Comparison of ENCODE assay signal across 9 cellular contexts in the genomic region with DNA sequence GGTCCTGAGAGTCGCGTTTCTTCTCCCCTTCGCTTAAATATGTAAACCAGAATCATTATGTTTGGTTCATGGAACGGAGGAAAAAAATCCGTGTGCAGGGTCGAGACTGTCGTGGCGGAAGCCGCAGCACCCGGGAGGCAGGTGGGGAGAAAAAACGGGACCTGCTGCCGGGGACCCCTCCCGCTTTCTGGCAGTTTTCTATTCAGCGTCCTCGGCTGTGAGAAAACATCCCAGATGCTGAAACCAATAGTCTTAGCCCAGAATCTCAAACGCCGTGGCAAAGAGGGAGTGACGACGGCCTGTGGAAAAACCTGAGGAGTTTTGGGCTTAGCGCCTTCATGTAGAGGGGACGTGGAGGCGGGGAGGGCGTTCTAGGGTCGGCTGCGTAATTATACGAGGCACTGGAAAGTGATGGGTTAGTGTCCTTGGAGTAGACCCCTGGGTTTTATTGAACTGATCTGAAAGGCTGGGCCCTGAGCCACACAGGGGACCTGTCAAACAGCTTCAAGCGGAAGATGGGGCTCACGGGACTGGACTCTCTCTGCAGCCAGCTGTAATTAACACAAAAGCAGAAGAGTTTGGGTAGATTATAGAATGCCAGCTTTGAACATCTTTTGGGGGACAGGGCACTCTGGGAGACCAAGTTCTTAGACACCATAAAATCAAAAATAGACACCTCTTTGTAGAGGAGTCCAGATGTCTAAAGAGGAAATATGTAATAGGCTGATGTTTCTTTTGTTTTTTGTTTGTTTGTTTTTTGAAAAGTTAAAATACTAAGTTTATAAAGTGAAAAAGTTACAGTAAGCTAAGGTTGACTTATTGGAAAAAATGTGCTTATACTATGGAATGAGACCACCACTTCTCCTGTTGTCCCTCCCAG. TPM values are rescaled to one million over a fixed set of nuclear protein-coding genes. Genes with fewer than 3 reads are reported as not detected.
DNase-seq lines count a peak whose midpoint lies in the region; ATAC-seq and TF ChIP-seq lines count a peak whose summit lies in the region.
"Had no signal": no experiment of that assay in that cellular context is flagged by ENCODE, and none has a peak within 500 bp of the region (broad histone marks: within the 10 kb centered on the region; RNA-seq: fewer than 3 reads in every experiment).

No MANE protein-coding gene starts in this region.

- peak; percentile 5 to 10 for ATAC-seq in activated T-cell treated with anti-CD3 and anti-CD28 coated beads, Interleukin-2, amount 50 U/mL, for 4 hours
- ATAC-seq in foreskin keratinocyte = no peak
- ATAC-seq in HG03196 (IDR thresholded peaks at IDR 0.05; ENCODE audit: unreplicated experiment) = no peak
- ATAC-seq in HG02981 (IDR thresholded peaks at IDR 0.05; ENCODE audit: unreplicated experiment) = no peak

- no peaks in the 10 kb centered on the region for H3K27me3 Mint-ChIP-seq in activated T-cell treated with anti-CD3 and anti-CD28 coated beads, Interleukin-2, amount 50 U/mL, for 4 hours (ENCODE audit: low read depth)

- peak overlapping the region; percentile 87 to 99 for H3K4me3 ChIP-seq in neutrophil (ENCODE audit: low read depth in 1 of 2, low read length in 1 of 2)

- H3K4me1 ChIP-seq in foreskin keratinocyte = peaks cover 19% of the 10 kb centered on the region
- peaks cover 15 to 24% of the 10 kb centered on the region in 2 experiments for H3K4me1 ChIP-seq in neutrophil (ENCODE audit: control insufficient read depth in 1 of 2, insufficient read depth in 1 of 2, low read depth in 1 of 2, low read length in 1 of 2)

- no peaks in the 10 kb centered on the region for H3K9me3 ChIP-seq in neutrophil

- TF ChIP-seq CTCF in foreskin keratinocyte (conservative IDR thresholded peaks at IDR 0.05) (no peak), neutrophil (IDR thresholded peaks at IDR 0.05) (no peak)

- DNase-seq in SIG-M5 treated with dmso at 0.1 percent for 504 hours (lab: John Stamatoyannopoulos, UW; ENCODE audit: unreplicated experiment) (peak; percentile 60), SIG-M5 (lab: John Stamatoyannopoulos, UW) (no peak), NCI-H69 (lab: John Stamatoyannopoulos, UW) (peak; percentile 49), foreskin keratinocyte (no peak)
- DNase-seq in activated T-cell treated with anti-CD3 and anti-CD28 coated beads, Interleukin-2, amount 50 U/mL, for 4 hours = peak; percentile 7

- H3K27me3 ChIP-seq in foreskin keratinocyte (peaks cover 2% of the 10 kb centered on the region), neutrophil (no peaks in the 10 kb centered on the region)

- peak overlapping the region; percentile 66 for H3K27ac ChIP-seq in foreskin keratinocyte
- peak overlapping the region; percentile 85 for H3K27ac ChIP-seq in neutrophil

- H3K36me3 Mint-ChIP-seq in activated T-cell treated with anti-CD3 and anti-CD28 coated beads, Interleukin-2, amount 50 U/mL, for 4 hours (ENCODE audit: insufficient read depth) = no peaks in the 10 kb centered on the region

- no peaks in the 10 kb centered on the region for H3K9me3 Mint-ChIP-seq in activated T-cell treated with anti-CD3 and anti-CD28 coated beads, Interleukin-2, amount 50 U/mL, for 4 hours

- peaks cover 31% of the 10 kb centered on the region for H3K4me1 Mint-ChIP-seq in activated T-cell treated with anti-CD3 and anti-CD28 coated beads, Interleukin-2, amount 50 U/mL, for 4 hours (ENCODE audit: low read depth)

- H3K4me3 Mint-ChIP-seq in activated T-cell treated with anti-CD3 and anti-CD28 coated beads, Interleukin-2, amount 50 U/mL, for 4 hours = peak overlapping the region; percentile 98

- peaks cover 1% of the 10 kb centered on the region for H3K36me3 ChIP-seq in neutrophil

RNA-seq across cellular contexts. Expression of a gene that starts 0.8 kb away (rescaled TPM):
- total RNA-seq in activated T-cell treated with anti-CD3 and anti-CD28 coated beads, Interleukin-2, amount 50 U/mL, for 4 hours = 10 to 100 TPM in 2 of 3 donors, 1 to 10 TPM in 1; 9.5 to 15.7 (median 15.4) TPM
- total RNA-seq in foreskin keratinocyte = 45.3 and 55.9 TPM in 2 replicates
- polyA plus RNA-seq in foreskin keratinocyte = 13.8 and 21.0 TPM in 2 replicates

RNA-seq across cellular contexts. Expression of a gene that starts 53.7 kb away (rescaled TPM):
- under 1 TPM; 0.24 to 0.32 (median 0.30) TPM for total RNA-seq in activated T-cell treated with anti-CD3 and anti-CD28 coated beads, Interleukin-2, amount 50 U/mL, for 4 hours
- 0.51 and 0.85 TPM in 2 replicates for total RNA-seq in foreskin keratinocyte
- 0.19 and 0.49 TPM in 2 replicates for polyA plus RNA-seq in foreskin keratinocyte
- total RNA-seq: glomerular endothelial cell had no signal

Comparison
In these comparisons a context has a peak if more than half of its experiments do, and no peak if none do; other contexts are left out.
1. DNase-seq: peak in SIG-M5 treated with dmso at 0.1 percent for 504 hours (single experiment), NCI-H69 (single experiment) and activated T-cell treated with anti-CD3 and anti-CD28 coated beads, Interleukin-2, amount 50 U/mL, for 4 hours (single experiment); none in SIG-M5 (single experiment) and foreskin keratinocyte (0 of 2).
2. ATAC-seq: peak in activated T-cell treated with anti-CD3 and anti-CD28 coated beads, Interleukin-2, amount 50 U/mL, for 4 hours (2 of 2); none in foreskin keratinocyte (single experiment), HG03196 (single experiment) and HG02981 (single experiment).